Comparison of ENCODE assay signal across 8 cellular contexts in the genomic region with DNA sequence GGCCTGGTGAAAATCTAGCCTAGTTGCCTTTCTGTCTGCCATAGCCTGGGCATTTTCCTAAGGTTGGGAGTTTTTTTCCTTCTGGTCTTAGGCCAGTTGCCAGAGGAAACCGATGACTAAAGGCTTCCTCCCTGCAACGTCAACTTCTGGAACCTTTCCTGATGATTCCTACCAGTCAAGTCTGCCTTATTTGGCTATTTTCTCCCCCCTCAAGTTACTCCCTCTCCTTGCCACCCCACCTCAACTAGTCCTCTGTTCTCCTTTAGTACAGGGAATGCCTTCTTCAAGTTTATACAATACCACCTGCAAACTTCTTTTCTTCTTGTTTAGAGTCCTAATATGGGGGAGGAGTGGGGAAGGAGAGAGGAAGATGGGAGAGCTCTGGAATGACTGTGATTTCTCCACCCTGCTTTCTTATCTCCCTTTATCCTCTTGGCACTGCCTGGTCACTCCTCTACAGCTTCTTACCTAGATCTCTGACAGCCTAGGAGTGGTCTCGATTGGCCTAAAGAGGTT. TPM values are rescaled to one million over a fixed set of nuclear protein-coding genes. Genes with fewer than 3 reads are reported as not detected.
DNase-seq lines count a peak whose midpoint lies in the region; ATAC-seq and TF ChIP-seq lines count a peak whose summit lies in the region.

No MANE protein-coding gene starts in this region.

- H3K27ac ChIP-seq in heart right ventricle (peak overlapping the region; percentile 53 to 100 (median 97)), trophoblast cell (ENCODE audit: low read depth, low read length) (no peak overlapping the region)

- no peak overlapping the region for H4K91ac ChIP-seq in trophoblast cell (ENCODE audit: low read depth, low read length)

- TF ChIP-seq CTCF in HFF-Myc (IDR thresholded peaks at IDR 0.05; ENCODE audit: low read depth, low read length, missing control alignments) (no peak), heart right ventricle (IDR thresholded peaks at IDR 0.05) (no peak)

- H3K23ac ChIP-seq in trophoblast cell (ENCODE audit: low read length): no peak overlapping the region

- no peak overlapping the region for H4K8ac ChIP-seq in trophoblast cell (ENCODE audit: low read depth, low read length)

- no peak overlapping the region for H2BK120ac ChIP-seq in trophoblast cell (ENCODE audit: insufficient read depth, low read length, poor library complexity)

- peak; percentile 40 to 82 (median 67) for ATAC-seq in heart right ventricle
- no peak for ATAC-seq in stimulated activated memory B cell treated with anti-CD40 and anti-IgM and Interleukin-4, amounts not matched to agents 10 μg/mL and 1 μg/mL and 100 μg/mL, for 72 hours
- no peak for ATAC-seq in HG03439 (IDR thresholded peaks at IDR 0.05; ENCODE audit: unreplicated experiment)

- peak overlapping the region; percentile 90 for H3K27ac Mint-ChIP-seq in activated naive CD8-positive, alpha-beta T cell
- H3K27ac Mint-ChIP-seq in stimulated activated memory B cell treated with anti-CD40 and anti-IgM and Interleukin-4, amounts not matched to agents 10 μg/mL and 1 μg/mL and 100 μg/mL, for 72 hours: peak overlapping the region; percentile 54

- no peak overlapping the region for H3K14ac ChIP-seq in trophoblast cell (ENCODE audit: low read length)

- intact Hi-C loops in heart right ventricle (cut with DNase I): loop anchor here in 1 of 10 donors (10.0 kb wide), 1 partner anchor 47 kb away; no protein-coding TSS in a partner anchor

- DNase-seq in HFF-Myc (ENCODE audit: extremely low read depth, low read depth): peak; percentile 61
- peak in 1 of 2 donors; percentile 76 for DNase-seq in heart right ventricle
- DNase-seq in trophoblast cell: no peak
- no peak for DNase-seq in HuH-7.5 (ENCODE audit: low spot score)
- no peak for DNase-seq in GF-D8 (lab: John Stamatoyannopoulos, UW)

- no peak overlapping the region for H3K18ac ChIP-seq in trophoblast cell (ENCODE audit: low read length)

- no peaks in the 10 kb centered on the region for H3K27me3 Mint-ChIP-seq in activated naive CD8-positive, alpha-beta T cell
- no peaks in the 10 kb centered on the region for H3K27me3 Mint-ChIP-seq in stimulated activated memory B cell treated with anti-CD40 and anti-IgM and Interleukin-4, amounts not matched to agents 10 μg/mL and 1 μg/mL and 100 μg/mL, for 72 hours

- H3K4me2 ChIP-seq in trophoblast cell (ENCODE audit: low read length): no peak overlapping the region

- peaks cover 0 to 13% (median 0%) of the 10 kb centered on the region in 9 donors for H3K36me3 ChIP-seq in heart right ventricle
- H3K36me3 ChIP-seq in trophoblast cell (ENCODE audit: control insufficient read depth in 1 of 2, insufficient read depth in 2 of 2, low read length in 2 of 2): no peaks in the 10 kb centered on the region

- no peaks in the 10 kb centered on the region for H3K79me2 ChIP-seq in trophoblast cell (ENCODE audit: control insufficient read depth, insufficient read depth, low read length, poor library complexity)

- H2AK5ac ChIP-seq in trophoblast cell (ENCODE audit: low read length): no peak overlapping the region

- no peaks in the 10 kb centered on the region for H3K9me3 Mint-ChIP-seq in activated naive CD8-positive, alpha-beta T cell (ENCODE audit: low read depth)
- H3K9me3 Mint-ChIP-seq in stimulated activated memory B cell treated with anti-CD40 and anti-IgM and Interleukin-4, amounts not matched to agents 10 μg/mL and 1 μg/mL and 100 μg/mL, for 72 hours: no peaks in the 10 kb centered on the region

- H3K36me3 Mint-ChIP-seq in activated naive CD8-positive, alpha-beta T cell: peaks cover 18% of the 10 kb centered on the region
- H3K36me3 Mint-ChIP-seq in stimulated activated memory B cell treated with anti-CD40 and anti-IgM and Interleukin-4, amounts not matched to agents 10 μg/mL and 1 μg/mL and 100 μg/mL, for 72 hours: peaks cover 28% of the 10 kb centered on the region

- no peak overlapping the region for H2AFZ ChIP-seq in trophoblast cell (ENCODE audit: insufficient read depth, low read length, poor library complexity)

- H3K9me3 ChIP-seq in heart right ventricle: no peaks in the 10 kb centered on the region
- H3K9me3 ChIP-seq in trophoblast cell (ENCODE audit: insufficient read depth, low read depth, low read length): no peaks in the 10 kb centered on the region

- no peak overlapping the region for H3K9ac ChIP-seq in trophoblast cell (ENCODE audit: low read length)

- peaks cover 0 to 19% (median 0%) of the 10 kb centered on the region in 7 donors for H3K27me3 ChIP-seq in heart right ventricle
- H3K27me3 ChIP-seq in trophoblast cell (ENCODE audit: insufficient read depth, low read length): no peaks in the 10 kb centered on the region

- H3K79me1 ChIP-seq in trophoblast cell (ENCODE audit: low read length): no peaks in the 10 kb centered on the region

- H3K4ac ChIP-seq in trophoblast cell (ENCODE audit: low read depth, low read length): no peak overlapping the region

- peaks cover 11 to 100% (median 98%) of the 10 kb centered on the region in 9 donors for H3K4me1 ChIP-seq in heart right ventricle
- peaks cover 0 to 11% of the 10 kb centered on the region in 2 experiments for H3K4me1 ChIP-seq in trophoblast cell (ENCODE audit: control insufficient read depth in 1 of 2, insufficient read depth in 2 of 2, low read length in 2 of 2)

- peaks cover 83% of the 10 kb centered on the region for H3K4me1 Mint-ChIP-seq in activated naive CD8-positive, alpha-beta T cell (ENCODE audit: low read depth)
- H3K4me1 Mint-ChIP-seq in stimulated activated memory B cell treated with anti-CD40 and anti-IgM and Interleukin-4, amounts not matched to agents 10 μg/mL and 1 μg/mL and 100 μg/mL, for 72 hours: peaks cover 75% of the 10 kb centered on the region

- 12 to 14% methylated on average over 3 of the region's 3 CpGs for WGBS in heart right ventricle, 2 donors
- no CpG with 5 or more reads among the region's 3 CpGs for WGBS in trophoblast cell (ENCODE audit: extremely low coverage, insufficient coverage, insufficient read length)

- H3K4me3 ChIP-seq in HFF-Myc (replicated peaks; ENCODE audit: low read depth, low read length) (no peak overlapping the region), heart right ventricle (no peak overlapping the region), trophoblast cell (ENCODE audit: low read depth, low read length) (no peak overlapping the region)

- H2BK5ac ChIP-seq in trophoblast cell (ENCODE audit: low read depth, low read length, poor library complexity): no peak overlapping the region

- peak overlapping the region; percentile 66 for H3K4me3 Mint-ChIP-seq in activated naive CD8-positive, alpha-beta T cell
- peak overlapping the region; percentile 11 for H3K4me3 Mint-ChIP-seq in stimulated activated memory B cell treated with anti-CD40 and anti-IgM and Interleukin-4, amounts not matched to agents 10 μg/mL and 1 μg/mL and 100 μg/mL, for 72 hours

- no peak overlapping the region for H4K12ac ChIP-seq in trophoblast cell (ENCODE audit: low read depth, low read length)

- H2BK12ac ChIP-seq in trophoblast cell (ENCODE audit: low read length): no peak overlapping the region

RNA-seq across cellular contexts. Expression of a gene that starts 10.6 kb away (rescaled TPM):
- 100 to 1,000 TPM; 106 to 238 (median 120) TPM for total RNA-seq in heart right ventricle
- 100 to 1,000 TPM in 1 of 2 donors, 10 to 100 TPM in 1; 60.2 to 130 TPM for polyA plus RNA-seq in heart right ventricle
- 117 and 123 TPM in 2 replicates for polyA plus RNA-seq in trophoblast cell (2013)

Comparison
In these comparisons a context has a peak if more than half of its experiments do, and no peak if none do; other contexts are left out.
1. ATAC-seq: peak in heart right ventricle (8 of 8); none in stimulated activated memory B cell treated with anti-CD40 and anti-IgM and Interleukin-4, amounts not matched to agents 10 μg/mL and 1 μg/mL and 100 μg/mL, for 72 hours (single experiment) and HG03439 (single experiment).